Comparison of ENCODE assay signal across 16 cellular contexts in the genomic region with DNA sequence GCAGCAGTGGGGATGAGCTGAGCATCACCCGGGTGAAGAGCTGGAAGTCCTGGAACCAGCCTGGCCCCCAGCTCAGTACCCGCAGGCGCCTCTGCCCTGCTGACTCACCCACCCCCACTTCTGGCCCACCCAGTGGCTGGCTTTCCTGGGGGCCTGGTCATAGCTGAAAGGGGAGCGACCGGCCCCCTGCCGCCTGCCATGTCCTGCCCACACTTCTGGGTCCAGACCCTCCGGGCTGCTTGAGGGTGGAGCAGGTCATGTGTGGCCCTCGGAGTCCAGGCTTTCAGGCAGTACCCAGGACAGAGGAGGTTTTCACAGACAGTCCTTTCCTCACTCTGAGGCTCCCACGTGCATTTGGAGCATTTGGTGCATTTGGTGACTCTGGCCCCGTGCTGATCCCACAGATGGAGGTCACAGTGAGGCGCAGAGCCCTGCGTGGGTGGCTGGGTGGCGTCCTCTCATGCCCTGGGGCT. TPM values are rescaled to one million over a fixed set of nuclear protein-coding genes. Genes with fewer than 3 reads are reported as not detected.
A peak's percentile ranks its signal among the peaks of the same experiment; 100 is the strongest.
DNase-seq lines count a peak whose midpoint lies in the region; ATAC-seq and TF ChIP-seq lines count a peak whose summit lies in the region.
"Had no signal": no experiment of that assay in that cellular context is flagged by ENCODE, and none has a peak within 500 bp of the region (broad histone marks: within the 10 kb centered on the region; RNA-seq: fewer than 3 reads in every experiment).

No MANE protein-coding gene starts in this region.

- H2BK15ac ChIP-seq in IMR-90 (ENCODE audit: low read depth, low read length): no peak overlapping the region

- no peaks in the 10 kb centered on the region for H3K27me3 Mint-ChIP-seq in activated T-helper 17 cell treated with anti-CD3 and anti-CD28 coated beads, Interleukin-2, amount 50 U/mL, for 72 hours
- peaks cover 41% of the 10 kb centered on the region for H3K27me3 Mint-ChIP-seq in nephron progenitor cell (ENCODE audit: low read depth, poor library complexity)

- H3K36me3 ChIP-seq in IMR-90 (ENCODE audit: control insufficient read depth, insufficient read depth, low read length): no peaks in the 10 kb centered on the region
- H3K36me3 ChIP-seq: gastrocnemius medialis, uterus had no signal

- WGBS in IMR-90 (ENCODE audit: extremely low coverage in 2 of 2, insufficient read length in 1 of 2), 2 experiments: 50% methylated on average over 7 of the region's 13 CpGs; no CpG with 5 or more reads in 1 of the 2 experiments

- in situ Hi-C loops in IMR-90 (cut with MboI; ENCODE audit: low sequenced_read_pairs): no loop called here

- TF ChIP-seq CTCF in IMR-90 (conservative IDR thresholded peaks at IDR 0.05; ENCODE audit: low read depth, low read length) (no peak), nephron progenitor cell (IDR thresholded peaks at IDR 0.05) (no peak)

- intact Hi-C loops in IMR-90 (cut with micrococcal nuclease): no loop called here
- intact Hi-C loops in posterior cingulate gyrus (cut with DNase I): no loop called here

- H3K4me1 ChIP-seq in IMR-90 (ENCODE audit: control insufficient read depth, insufficient read depth, low read length): peaks cover 6% of the 10 kb centered on the region
- H3K4me1 ChIP-seq: gastrocnemius medialis, parathyroid adenoma, uterus had no signal

- no peak overlapping the region for H4K5ac ChIP-seq in IMR-90 (ENCODE audit: low read depth, low read length)

- no TSS peak for BruUV-seq in IMR-90 (replicated peaks; lab: Mats Ljungman, UMichigan)

- H2BK120ac ChIP-seq in IMR-90 (ENCODE audit: low read depth, low read length): no peak overlapping the region

- no peaks in the 10 kb centered on the region; the same call in 1 of the 2 replicates for H4K20me1 ChIP-seq in IMR-90 (ENCODE audit: insufficient read depth, low read length)

- H3K27me3 ChIP-seq in IMR-90 (ENCODE audit: control insufficient read depth, insufficient read depth, low read length): peaks cover 2% of the 10 kb centered on the region; the same call in 1 of the 2 replicates

- H3K27ac Mint-ChIP-seq in activated T-helper 17 cell treated with anti-CD3 and anti-CD28 coated beads, Interleukin-2, amount 50 U/mL, for 72 hours: no peak overlapping the region
- H3K27ac Mint-ChIP-seq in nephron progenitor cell: no peak overlapping the region

- H2BK20ac ChIP-seq in IMR-90 (ENCODE audit: low read depth, low read length): no peak overlapping the region

- H3K9me3 Mint-ChIP-seq in activated T-helper 17 cell treated with anti-CD3 and anti-CD28 coated beads, Interleukin-2, amount 50 U/mL, for 72 hours: no peaks in the 10 kb centered on the region
- H3K9me3 Mint-ChIP-seq in nephron progenitor cell: no peaks in the 10 kb centered on the region

- H3K14ac ChIP-seq in IMR-90 (replicated peaks; ENCODE audit: low read depth, low read length): no peak overlapping the region

- CTCF ChIA-PET in IMR-90 (lab: Yijun Ruan, JAX): no interaction called here

- peak overlapping the region; percentile 77 for H3K4me3 Mint-ChIP-seq in activated T-helper 17 cell treated with anti-CD3 and anti-CD28 coated beads, Interleukin-2, amount 50 U/mL, for 72 hours
- H3K4me3 Mint-ChIP-seq in nephron progenitor cell: no peak overlapping the region

- no peaks in the 10 kb centered on the region for H3K36me3 Mint-ChIP-seq in activated T-helper 17 cell treated with anti-CD3 and anti-CD28 coated beads, Interleukin-2, amount 50 U/mL, for 72 hours (ENCODE audit: low read depth)
- H3K36me3 Mint-ChIP-seq in nephron progenitor cell (ENCODE audit: low read depth): no peaks in the 10 kb centered on the region

- no peak for TF ChIP-seq RAD21 in IMR-90 (IDR thresholded peaks at IDR 0.05; ENCODE audit: low read length)

- H2BK5ac ChIP-seq in IMR-90 (ENCODE audit: low read depth, low read length, poor library complexity, severe bottlenecking): no peak overlapping the region

- TF ChIP-seq POLR2A in IMR-90 (IDR thresholded peaks at IDR 0.05; ENCODE audit: low read depth, low read length): no peak

- ATAC-seq in IMR-90 (ENCODE audit: low read depth) (peak; percentile 52), HG03520 (IDR thresholded peaks at IDR 0.05; ENCODE audit: unreplicated experiment) (no peak), GM18519 (IDR thresholded peaks at IDR 0.05; ENCODE audit: low FRiP score, unreplicated experiment) (no peak)
- ATAC-seq in activated T-helper 17 cell treated with anti-CD3 and anti-CD28 coated beads, Interleukin-2, amount 50 U/mL, for 72 hours (replicated peaks): no peak
- ATAC-seq: gastrocnemius medialis had no signal

- H2AFZ ChIP-seq in IMR-90 (replicated peaks; ENCODE audit: low read length, poor library complexity): peak overlapping the region; percentile 18
- H2AFZ ChIP-seq: parathyroid adenoma had no signal

- no peaks in the 10 kb centered on the region for H3K4me1 Mint-ChIP-seq in activated T-helper 17 cell treated with anti-CD3 and anti-CD28 coated beads, Interleukin-2, amount 50 U/mL, for 72 hours
- H3K4me1 Mint-ChIP-seq in nephron progenitor cell: peaks cover 24% of the 10 kb centered on the region

- no peak overlapping the region for H3K18ac ChIP-seq in IMR-90 (ENCODE audit: low read depth, low read length)

- no peak overlapping the region for H3K9ac ChIP-seq in IMR-90 (ENCODE audit: low read depth, low read length)
- H3K9ac ChIP-seq: parathyroid adenoma had no signal

- H4K91ac ChIP-seq in IMR-90 (ENCODE audit: insufficient read depth, low read depth, low read length): no peak overlapping the region

- H3K79me1 ChIP-seq in IMR-90 (ENCODE audit: low read depth in 1 of 2, low read length in 2 of 2): no peaks in the 10 kb centered on the region

- no peaks in the 10 kb centered on the region for H3K9me1 ChIP-seq in IMR-90 (ENCODE audit: insufficient read depth, low read length)

- no peaks in the 10 kb centered on the region for H3K9me3 ChIP-seq in IMR-90 (ENCODE audit: control insufficient read depth, insufficient read depth, low read length)
- H3K9me3 ChIP-seq: gastrocnemius medialis, uterus had no signal

- peak overlapping the region; percentile 28; the same call in 1 of the 2 replicates for H2AK5ac ChIP-seq in IMR-90 (ENCODE audit: low read depth, low read length)

- H3K23ac ChIP-seq in IMR-90 (ENCODE audit: low read depth, low read length): no peak overlapping the region

- no peak overlapping the region for H3K56ac ChIP-seq in IMR-90 (ENCODE audit: extremely low read depth, insufficient read depth, low read length)

- no peak overlapping the region for H3K4me3 ChIP-seq in IMR-90 (ENCODE audit: insufficient read depth, low read depth, low read length)
- H3K4me3 ChIP-seq: gastrocnemius medialis, uterus had no signal

- H3K4me2 ChIP-seq in IMR-90 (ENCODE audit: low read depth, low read length): no peak overlapping the region

- no peak overlapping the region for H4K8ac ChIP-seq in IMR-90 (ENCODE audit: low read depth in 2 of 2, low read length in 2 of 2)

- dilution Hi-C loops in IMR-90 (cut with HindIII; ENCODE audit: low sequenced_read_pairs, unreplicated experiment): no loop called here

- POLR2A ChIA-PET in IMR-90 (lab: Charles Lee; ENCODE audit: unreplicated experiment): no interaction called here

- peak overlapping the region; percentile 5 for H2AK9ac ChIP-seq in IMR-90 (replicated peaks; ENCODE audit: low read depth, low read length, poor library complexity)

- DNase-seq in CD1c-positive myeloid dendritic cell (ENCODE audit: extremely low spot score) (peak; percentile 69), IMR-90 (no peak), nephron progenitor cell (peak; percentile 2), NCI-H2171 treated with DMSO at 0.1 percent for 48 hours (lab: John Stamatoyannopoulos, UW) (no peak), posterior cingulate gyrus (no peak)
- DNase-seq: effector memory CD4-positive, alpha-beta T cell; gastrocnemius medialis; mesenchymal stem cell; MV-4-11; NCI-H2171; stimulated activated CD8-positive, alpha-beta memory T cell treated with anti-CD3 and anti-CD28 coated beads, Interleukin-4, amount 100 ng/mL, for 48 hours; uterus had no signal

- H3K4ac ChIP-seq in IMR-90 (ENCODE audit: low read depth, low read length): no peak overlapping the region

- H3K27ac ChIP-seq in IMR-90 (ENCODE audit: insufficient read depth, low read length): no peak overlapping the region
- H3K27ac ChIP-seq: gastrocnemius medialis, parathyroid adenoma, uterus had no signal

TF ChIP-seq in IMR-90, 13 proteins besides CTCF, POLR2A, EP300 and RAD21:
- no peak for TF ChIP-seq FOS (IDR thresholded peaks at IDR 0.05; ENCODE audit: low read depth, low read length)
- 0 out of 2 replicates have a peak, but pooled peaks have one; percentile 20 for TF ChIP-seq MAZ (IDR thresholded peaks at IDR 0.05; ENCODE audit: borderline replicate concordance, low read depth, low read length)
- TF ChIP-seq CEBPB (IDR thresholded peaks at IDR 0.05; ENCODE audit: low read depth, low read length): no peak
- no peak for TF ChIP-seq MXI1 (IDR thresholded peaks at IDR 0.05; ENCODE audit: borderline replicate concordance, low read depth, low read length)
- TF ChIP-seq CHD1 (IDR thresholded peaks at IDR 0.05; ENCODE audit: low read depth, low read length): no peak
- TF ChIP-seq RCOR1 (IDR thresholded peaks at IDR 0.05; ENCODE audit: insufficient replicate concordance, low read length): no peak

RNA-seq across cellular contexts. Expression of a gene that starts 7.1 kb away (rescaled TPM):
- 36.2 and 48.6 TPM in 2 replicates for total RNA-seq in IMR-90 (2012; rRNA removed)
- polyA plus RNA-seq in IMR-90 (2012; rRNA removed): 372 and 392 TPM in 2 replicates
- 218 and 326 TPM in 2 replicates for polyA plus RNA-seq in IMR-90 (2012; cell fraction: cytosol; rRNA removed)
- polyA plus RNA-seq in IMR-90 (2012; cell fraction: nucleus; rRNA removed; ENCODE audit: low replicate concordance): 957 and 2,926 TPM in 2 replicates
- total RNA-seq in activated T-helper 17 cell treated with anti-CD3 and anti-CD28 coated beads, Interleukin-2, amount 50 U/mL, for 72 hours: 100 to 1,000 TPM; 197 to 326 TPM

RNA-seq across cellular contexts. Expression of a gene that starts 11.5 kb away (rescaled TPM):
- total RNA-seq in IMR-90 (2012; rRNA removed): 3.2 and 4.7 TPM in 2 replicates
- polyA plus RNA-seq in IMR-90 (2012; rRNA removed): 11.8 and 13.2 TPM in 2 replicates
- 6.8 and 10.7 TPM in 2 replicates for polyA plus RNA-seq in IMR-90 (2012; cell fraction: cytosol; rRNA removed)
- 4.7 and 22.2 TPM in 2 replicates for polyA plus RNA-seq in IMR-90 (2012; cell fraction: nucleus; rRNA removed; ENCODE audit: low replicate concordance)
- total RNA-seq in activated T-helper 17 cell treated with anti-CD3 and anti-CD28 coated beads, Interleukin-2, amount 50 U/mL, for 72 hours: 100 to 1,000 TPM in 1 of 2 donors, 10 to 100 TPM in 1; 96.6 to 141 TPM

RNA-seq across cellular contexts. Expression of a gene that starts 19.6 kb away (rescaled TPM):
- 40.5 and 41.7 TPM in 2 replicates for total RNA-seq in IMR-90 (2012; rRNA removed)
- 157 and 209 TPM in 2 replicates for polyA plus RNA-seq in IMR-90 (2012; rRNA removed)
- polyA plus RNA-seq in IMR-90 (2012; cell fraction: cytosol; rRNA removed): 109 and 184 TPM in 2 replicates
- 87.9 and 240 TPM in 2 replicates for polyA plus RNA-seq in IMR-90 (2012; cell fraction: nucleus; rRNA removed; ENCODE audit: low replicate concordance)
- total RNA-seq in activated T-helper 17 cell treated with anti-CD3 and anti-CD28 coated beads, Interleukin-2, amount 50 U/mL, for 72 hours: 100 to 1,000 TPM; 132 to 139 TPM

Comparison
In these comparisons a context has a peak if more than half of its experiments do, and no peak if none do; other contexts are left out.
1. DNase-seq: peak in CD1c-positive myeloid dendritic cell (single experiment) and nephron progenitor cell (single experiment); none in IMR-90 (single experiment), NCI-H2171 treated with DMSO at 0.1 percent for 48 hours (single experiment) and posterior cingulate gyrus (0 of 10).
2. RNA of a gene that starts 11.5 kb away (total RNA-seq): 96.6 to 141 TPM in activated T-helper 17 cell treated with anti-CD3 and anti-CD28 coated beads, Interleukin-2, amount 50 U/mL, for 72 hours; 3.2 to 4.7 TPM in IMR-90; every median in the first group is over 10 times any median in the second.